In genomic region chr10:35451103-35452016, GRCh38 we compare ENCODE assay signal across 8 cellular contexts.
DNase-seq lines count a peak whose midpoint lies in the region; ATAC-seq and TF ChIP-seq lines count a peak whose summit lies in the region.

No MANE protein-coding gene starts in this region.

- H3K79me2 ChIP-seq in OCI-LY7 (ENCODE audit: insufficient read depth, low read depth, low read length) (peaks cover 23% of the 10 kb centered on the region; the same call in 1 of the 2 replicates), neural progenitor cell (ENCODE audit: low read depth) (peaks cover 91% of the 10 kb centered on the region)

- H4K20me1 ChIP-seq in OCI-LY7 (ENCODE audit: insufficient read depth, low read length) (peaks cover 18% of the 10 kb centered on the region; the same call in 1 of the 2 replicates), neural progenitor cell (ENCODE audit: low read depth) (peaks cover 64% of the 10 kb centered on the region)

- H3F3A ChIP-seq in neural progenitor cell (ENCODE audit: low read depth): no peaks in the 10 kb centered on the region

- peak; percentile 57 for DNase-seq in OCI-LY7 (ENCODE audit: low spot score)
- peak in 2 of 3 donors; percentile 58 to 71 for DNase-seq in right cardiac atrium
- DNase-seq in aorta: no peak
- no peak for DNase-seq in neural progenitor cell (ENCODE audit: low spot score)
- DNase-seq in C1 segment of cervical spinal cord (lab: John Stamatoyannopoulos, UW): no peak
- DNase-seq in D341Med (ENCODE audit: low spot score): no peak

- H3K9me2 ChIP-seq in OCI-LY7 (ENCODE audit: insufficient read depth, low read length): no peaks in the 10 kb centered on the region

- WGBS in right cardiac atrium: 64% methylated on average over 8 of the region's 8 CpGs
- WGBS in aorta, 2 donors: 73 to 74% methylated on average over 8 of the region's 8 CpGs

- no peaks in the 10 kb centered on the region for H3K27me3 Mint-ChIP-seq in neural progenitor cell (ENCODE audit: insufficient read depth, low read depth)

- TF ChIP-seq CTCF in OCI-LY7 (conservative IDR thresholded peaks at IDR 0.05; ENCODE audit: low read length): no peak
- TF ChIP-seq CTCF in neural progenitor cell (IDR thresholded peaks at IDR 0.05): no peak

- BruUV-seq in OCI-LY7 (replicated peaks; lab: Mats Ljungman, UMichigan): no TSS peak

- H3K9me3 Mint-ChIP-seq in neural progenitor cell: peaks cover 4% of the 10 kb centered on the region

- H3K9me3 ChIP-seq in OCI-LY7 (ENCODE audit: low read length) (no peaks in the 10 kb centered on the region), right cardiac atrium (ENCODE audit: control insufficient read depth, low read length) (no peaks in the 10 kb centered on the region), aorta (ENCODE audit: control insufficient read depth, low read length) (no peaks in the 10 kb centered on the region), neural progenitor cell (ENCODE audit: low read depth) (no peaks in the 10 kb centered on the region)

- CTCF ChIA-PET in OCI-LY7 (lab: Charles Lee; ENCODE audit: unreplicated experiment): no interaction called here

- ATAC-seq in GM18858 (IDR thresholded peaks at IDR 0.05; ENCODE audit: unreplicated experiment) (peak; percentile 98), HG02763 (IDR thresholded peaks at IDR 0.05; ENCODE audit: unreplicated experiment) (peak; percentile 96), right cardiac atrium (peak; percentile 58 to 85), aorta (ENCODE audit: low FRiP score) (peak; percentile 17)

- H3K36me3 Mint-ChIP-seq in neural progenitor cell: peaks cover 2% of the 10 kb centered on the region

- H3K27me3 ChIP-seq in right cardiac atrium (ENCODE audit: control insufficient read depth, insufficient read depth): no peaks in the 10 kb centered on the region
- no peaks in the 10 kb centered on the region for H3K27me3 ChIP-seq in aorta (ENCODE audit: control insufficient read depth in 1 of 2, insufficient read depth in 2 of 2, low read length in 1 of 2)
- H3K27me3 ChIP-seq in neural progenitor cell: no peaks in the 10 kb centered on the region

- H3K4me1 Mint-ChIP-seq in neural progenitor cell: peaks cover 48% of the 10 kb centered on the region

- intact Hi-C loops in OCI-LY7 (cut with micrococcal nuclease; ENCODE audit: unreplicated experiment) (no loop called here), right cardiac atrium (cut with DNase I) (no loop called here), aorta (cut with DNase I) (no loop called here)

- no peak overlapping the region for H3K9ac ChIP-seq in neural progenitor cell

- no peak overlapping the region for H3K4me3 Mint-ChIP-seq in neural progenitor cell

- H3K4me2 ChIP-seq in OCI-LY7 (ENCODE audit: low read length) (peak overlapping the region; percentile 59), neural progenitor cell (no peak overlapping the region)

- H3K4me3 ChIP-seq in OCI-LY7 (ENCODE audit: low read depth, low read length, poor library complexity, severe bottlenecking): no peak overlapping the region
- H3K4me3 ChIP-seq in right cardiac atrium (ENCODE audit: low read length): no peak overlapping the region
- H3K4me3 ChIP-seq in aorta (ENCODE audit: low read length in 2 of 2): no peak overlapping the region
- H3K4me3 ChIP-seq in neural progenitor cell: no peak overlapping the region

- POLR2A ChIA-PET in OCI-LY7 (lab: Charles Lee): interaction anchor here (0.8 to 1.7 kb wide), 5 partner anchors 8 to 14 kb away, joined by 3 to 9 read pairs (median 3); no protein-coding TSS in a partner anchor

- H3K27ac ChIP-seq in OCI-LY7 (ENCODE audit: low read depth, low read length, poor library complexity, severe bottlenecking) (peak overlapping the region; percentile 10), right cardiac atrium (ENCODE audit: low read length) (peak overlapping the region; percentile 48), aorta (ENCODE audit: low read depth in 1 of 2, low read length in 2 of 2) (peak overlapping the region; percentile 0 to 76), neural progenitor cell (no peak overlapping the region)

- H3K4me1 ChIP-seq in OCI-LY7 (ENCODE audit: insufficient read depth, low read length, poor library complexity, severe bottlenecking) (peaks cover 24% of the 10 kb centered on the region), right cardiac atrium (ENCODE audit: control insufficient read depth, insufficient read depth, low read length) (peaks cover 52% of the 10 kb centered on the region), aorta (ENCODE audit: control insufficient read depth in 1 of 2, insufficient read depth in 2 of 2, low read length in 2 of 2) (peaks cover 0 to 5% of the 10 kb centered on the region in 2 donors), neural progenitor cell (peaks cover 25% of the 10 kb centered on the region)

- H2AFZ ChIP-seq in OCI-LY7 (ENCODE audit: low read length) (no peak overlapping the region), neural progenitor cell (replicated peaks) (no peak overlapping the region)

- H3K27ac Mint-ChIP-seq in neural progenitor cell: no peak overlapping the region

- H3K36me3 ChIP-seq in OCI-LY7 (ENCODE audit: insufficient read depth, low read length) (no peaks in the 10 kb centered on the region), aorta (ENCODE audit: control insufficient read depth in 1 of 2, insufficient read depth in 2 of 2, low read length in 1 of 2) (no peaks in the 10 kb centered on the region), neural progenitor cell (no peaks in the 10 kb centered on the region)

Comparison
In these comparisons a context has a peak if more than half of its experiments do, and no peak if none do; other contexts are left out.
1. ATAC-seq: peak in every context shown above with its lines; median percentile 98 in GM18858; 96 in HG02763; 72 in right cardiac atrium; 17 in aorta.
2. DNase-seq: peak in OCI-LY7 (single experiment) and right cardiac atrium (2 of 3); none in aorta (0 of 2), neural progenitor cell (single experiment), C1 segment of cervical spinal cord (0 of 14) and D341Med (single experiment).